ENCODE assay signal across 2 cellular contexts in genomic region chrX:140057001-140057411, GRCh38.
TF ChIP-seq lines count a peak whose summit lies in the region.

No MANE protein-coding gene starts in this region.

TF ChIP-seq in GM23338, 12 proteins besides CTCF, POLR2A, EP300 and RAD21 (continued from another document):
- no peak for TF ChIP-seq ETS1 (IDR thresholded peaks at IDR 0.05)
- no peak for TF ChIP-seq NANOG (IDR thresholded peaks at IDR 0.05; ENCODE audit: borderline replicate concordance)
- TF ChIP-seq EZH2 (IDR thresholded peaks at IDR 0.05; ENCODE audit: low read depth, unreplicated experiment): no peak
- TF ChIP-seq ZNF114 (CRISPR knock-in tag; IDR thresholded peaks at IDR 0.05): no peak
- TF ChIP-seq CREB1 (CRISPR knock-in tag; IDR thresholded peaks at IDR 0.05; ENCODE audit: low read depth): no peak
- TF ChIP-seq ZNF462 (CRISPR knock-in tag; IDR thresholded peaks at IDR 0.05): no peak

TF ChIP-seq in SK-N-SH treated with all-trans-retinoic acid at 6 μM for 48 hours, 23 proteins besides CTCF, POLR2A, EP300 and RAD21 (continued from another document):
- TF ChIP-seq CSRNP3 (CRISPR knock-in tag; IDR thresholded peaks at IDR 0.05): no peak
- no peak for TF ChIP-seq TSHZ2 (CRISPR knock-in tag; IDR thresholded peaks at IDR 0.05)
- TF ChIP-seq RARB (CRISPR knock-in tag; IDR thresholded peaks at IDR 0.05): no peak
- no peak for TF ChIP-seq ZNF8 (CRISPR knock-in tag; IDR thresholded peaks at IDR 0.05)
- no peak for TF ChIP-seq ARNTL (CRISPR knock-in tag; IDR thresholded peaks at IDR 0.05; ENCODE audit: borderline replicate concordance, low read depth)
- TF ChIP-seq CSDC2 (CRISPR knock-in tag; IDR thresholded peaks at IDR 0.05): no peak
- no peak for TF ChIP-seq ESRRG (CRISPR knock-in tag; IDR thresholded peaks at IDR 0.05)
- TF ChIP-seq TCF4 (CRISPR knock-in tag; IDR thresholded peaks at IDR 0.05; ENCODE audit: borderline replicate concordance): no peak
